In the genomic region with DNA sequence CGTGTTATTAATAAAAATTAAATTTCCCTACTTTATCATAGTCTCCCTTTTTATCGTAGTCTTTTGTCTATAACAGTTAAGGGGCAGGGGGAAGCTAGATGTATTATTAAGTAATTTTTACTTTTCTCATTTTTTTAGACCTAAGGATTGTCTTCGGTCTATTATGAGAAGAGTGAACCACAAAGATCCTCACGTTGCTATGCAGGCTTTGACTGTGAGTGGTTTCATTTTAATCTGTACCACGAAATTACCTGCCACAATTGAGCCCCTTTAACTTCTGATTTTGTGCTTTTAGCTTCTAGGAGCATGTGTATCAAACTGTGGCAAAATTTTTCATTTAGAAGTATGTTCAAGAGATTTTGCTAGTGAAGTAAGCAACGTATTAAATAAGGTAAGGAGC, we compare ENCODE assay signal across 11 cellular contexts.
A peak's percentile ranks its signal among the peaks of the same experiment; 100 is the strongest.
DNase-seq lines count a peak whose midpoint lies in the region; ATAC-seq lines count a peak whose summit lies in the region.
"Had no signal": no experiment of that assay in that cellular context is flagged by ENCODE, and none has a peak within 500 bp of the region (broad histone marks: within the 10 kb centered on the region; RNA-seq: fewer than 3 reads in every experiment).

No MANE protein-coding gene starts in this region.

- ATAC-seq in GM18861 (IDR thresholded peaks at IDR 0.05; ENCODE audit: unreplicated experiment) (peak; percentile 52), GM21447 (IDR thresholded peaks at IDR 0.05; ENCODE audit: unreplicated experiment) (peak; percentile 59), HG03175 (IDR thresholded peaks at IDR 0.05; ENCODE audit: unreplicated experiment) (peak; percentile 69)

- H3K27ac ChIP-seq in effector memory CD4-positive, alpha-beta T cell (ENCODE audit: insufficient read depth, low read length, poor library complexity, severe bottlenecking) = peak overlapping the region; percentile 14

- peaks cover 4% of the 10 kb centered on the region for H3K36me3 ChIP-seq in effector memory CD4-positive, alpha-beta T cell (ENCODE audit: control insufficient read depth, insufficient read depth, low read length)

- no peaks in the 10 kb centered on the region for H3K27me3 ChIP-seq in effector memory CD4-positive, alpha-beta T cell (replicated peaks; ENCODE audit: control insufficient read depth, insufficient read depth, low read length, poor library complexity, severe bottlenecking)

- DNase-seq in effector memory CD4-positive, alpha-beta T cell = no peak
- DNase-seq in NCI-H1436 (lab: John Stamatoyannopoulos, UW) = no peak
- DNase-seq in NCI-H526 (lab: John Stamatoyannopoulos, UW) = no peak
- DNase-seq in UCSD-AML1 (lab: John Stamatoyannopoulos, UW; ENCODE audit: unreplicated experiment) = no peak
- DNase-seq: Kasumi-1; mesenchymal stem cell; posterior cingulate gyrus; stimulated activated naive CD4-positive, alpha-beta T cell had no signal

- peaks cover 12% of the 10 kb centered on the region for H3K4me1 ChIP-seq in effector memory CD4-positive, alpha-beta T cell (ENCODE audit: control insufficient read depth, insufficient read depth, low read length, poor library complexity, severe bottlenecking)

- no peak overlapping the region for H3K4me3 ChIP-seq in effector memory CD4-positive, alpha-beta T cell (ENCODE audit: insufficient read depth, low read depth, low read length, poor library complexity, severe bottlenecking)

- no peaks in the 10 kb centered on the region for H3K9me3 ChIP-seq in effector memory CD4-positive, alpha-beta T cell (ENCODE audit: control insufficient read depth, low read length)
